1 cellular context compared by ENCODE assay signal in the genomic region with DNA sequence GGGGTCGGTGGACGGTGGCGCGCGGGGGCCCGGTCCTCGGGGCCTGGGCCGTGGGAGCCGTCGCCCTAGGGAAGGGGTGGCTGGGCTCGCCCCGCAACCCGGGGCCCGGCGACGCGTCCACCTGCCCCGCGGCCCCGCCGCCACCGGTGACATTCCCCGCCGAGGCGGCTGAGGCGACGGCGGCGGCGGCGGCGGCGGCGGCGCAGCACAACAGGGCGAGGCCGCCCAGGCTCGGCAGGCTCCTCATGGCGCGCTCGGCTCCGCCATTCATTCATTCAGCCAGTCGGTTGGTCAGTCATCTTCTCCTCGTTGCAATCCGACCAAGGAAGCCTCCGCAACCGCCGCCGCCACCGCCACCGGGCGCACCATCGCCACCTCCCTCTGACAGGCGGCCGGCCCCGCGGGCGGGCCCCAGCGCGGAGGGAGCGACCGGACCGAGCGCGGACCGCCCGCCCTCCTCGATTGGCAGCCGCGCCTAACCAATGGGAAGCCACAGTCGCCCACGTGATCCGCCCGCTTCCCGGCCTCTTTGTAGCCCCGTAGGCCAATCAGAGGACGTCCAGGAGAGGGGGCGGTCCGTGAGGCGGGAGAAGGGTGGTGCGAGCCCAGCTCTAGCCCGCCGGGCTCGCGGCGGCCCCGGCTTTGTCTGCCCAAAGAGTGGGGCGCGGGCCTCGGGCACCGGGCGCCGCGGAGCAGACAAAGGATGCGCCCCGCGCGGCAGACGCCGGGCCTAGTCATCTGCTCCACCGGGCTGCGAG.
TF ChIP-seq lines count a peak whose summit lies in the region.

A gene (minus strand): TSS at position 383 of the 758 bp plus-strand sequence. CDS start 112 bp downstream, at position 271.

TF ChIP-seq in K562, 482 proteins besides CTCF, POLR2A, EP300 and RAD21 (continued from another document and continues in another):
- TF ChIP-seq MAZ (CRISPR knock-in tag; conservative IDR thresholded peaks at IDR 0.05 in 1 of 2, IDR thresholded peaks at IDR 0.05 in 1 of 2), result peak; percentile 48 to 73; a peak in 3 of 4 replicates
- TF ChIP-seq C11orf30 (IDR thresholded peaks at IDR 0.05; ENCODE audit: low read depth), result no peak
- TF ChIP-seq RCOR1 (IDR thresholded peaks at IDR 0.05; ENCODE audit: borderline replicate concordance in 1 of 2, low read depth in 2 of 2, low read length in 2 of 2), result peak in 1 of 2 experiments; percentile 19; a peak in 1 of 4 replicates
- TF ChIP-seq KLF6 (CRISPR knock-in tag; IDR thresholded peaks at IDR 0.05; ENCODE audit: borderline replicate concordance), result no peak
- TF ChIP-seq, protein P1, sequence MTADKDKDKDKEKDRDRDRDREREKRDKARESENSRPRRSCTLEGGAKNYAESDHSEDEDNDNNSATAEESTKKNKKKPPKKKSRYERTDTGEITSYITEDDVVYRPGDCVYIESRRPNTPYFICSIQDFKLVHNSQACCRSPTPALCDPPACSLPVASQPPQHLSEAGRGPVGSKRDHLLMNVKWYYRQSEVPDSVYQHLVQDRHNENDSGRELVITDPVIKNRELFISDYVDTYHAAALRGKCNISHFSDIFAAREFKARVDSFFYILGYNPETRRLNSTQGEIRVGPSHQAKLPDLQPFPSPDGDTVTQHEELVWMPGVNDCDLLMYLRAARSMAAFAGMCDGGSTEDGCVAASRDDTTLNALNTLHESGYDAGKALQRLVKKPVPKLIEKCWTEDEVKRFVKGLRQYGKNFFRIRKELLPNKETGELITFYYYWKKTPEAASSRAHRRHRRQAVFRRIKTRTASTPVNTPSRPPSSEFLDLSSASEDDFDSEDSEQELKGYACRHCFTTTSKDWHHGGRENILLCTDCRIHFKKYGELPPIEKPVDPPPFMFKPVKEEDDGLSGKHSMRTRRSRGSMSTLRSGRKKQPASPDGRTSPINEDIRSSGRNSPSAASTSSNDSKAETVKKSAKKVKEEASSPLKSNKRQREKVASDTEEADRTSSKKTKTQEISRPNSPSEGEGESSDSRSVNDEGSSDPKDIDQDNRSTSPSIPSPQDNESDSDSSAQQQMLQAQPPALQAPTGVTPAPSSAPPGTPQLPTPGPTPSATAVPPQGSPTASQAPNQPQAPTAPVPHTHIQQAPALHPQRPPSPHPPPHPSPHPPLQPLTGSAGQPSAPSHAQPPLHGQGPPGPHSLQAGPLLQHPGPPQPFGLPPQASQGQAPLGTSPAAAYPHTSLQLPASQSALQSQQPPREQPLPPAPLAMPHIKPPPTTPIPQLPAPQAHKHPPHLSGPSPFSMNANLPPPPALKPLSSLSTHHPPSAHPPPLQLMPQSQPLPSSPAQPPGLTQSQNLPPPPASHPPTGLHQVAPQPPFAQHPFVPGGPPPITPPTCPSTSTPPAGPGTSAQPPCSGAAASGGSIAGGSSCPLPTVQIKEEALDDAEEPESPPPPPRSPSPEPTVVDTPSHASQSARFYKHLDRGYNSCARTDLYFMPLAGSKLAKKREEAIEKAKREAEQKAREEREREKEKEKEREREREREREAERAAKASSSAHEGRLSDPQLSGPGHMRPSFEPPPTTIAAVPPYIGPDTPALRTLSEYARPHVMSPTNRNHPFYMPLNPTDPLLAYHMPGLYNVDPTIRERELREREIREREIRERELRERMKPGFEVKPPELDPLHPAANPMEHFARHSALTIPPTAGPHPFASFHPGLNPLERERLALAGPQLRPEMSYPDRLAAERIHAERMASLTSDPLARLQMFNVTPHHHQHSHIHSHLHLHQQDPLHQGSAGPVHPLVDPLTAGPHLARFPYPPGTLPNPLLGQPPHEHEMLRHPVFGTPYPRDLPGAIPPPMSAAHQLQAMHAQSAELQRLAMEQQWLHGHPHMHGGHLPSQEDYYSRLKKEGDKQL (CRISPR knock-in tag; IDR thresholded peaks at IDR 0.05; ENCODE audit: borderline replicate concordance), result no peak
- no peak for TF ChIP-seq TRIM24 (IDR thresholded peaks at IDR 0.05)
- no peak for TF ChIP-seq HNRNPUL1 (IDR thresholded peaks at IDR 0.05; ENCODE audit: low read length)
- TF ChIP-seq DIDO1 (tag; IDR thresholded peaks at IDR 0.05; ENCODE audit: low read depth), result no peak
- TF ChIP-seq ZNF586 (CRISPR knock-in tag; conservative IDR thresholded peaks at IDR 0.05), result no peak
- peak; percentile 91 for TF ChIP-seq MBD2 (IDR thresholded peaks at IDR 0.05; ENCODE audit: borderline replicate concordance, low read depth)
- peak; percentile 29; the same call in 1 of the 2 replicates for TF ChIP-seq SIN3B (IDR thresholded peaks at IDR 0.05; ENCODE audit: low read depth)
- no peak for TF ChIP-seq ZNF77 (CRISPR knock-in tag; IDR thresholded peaks at IDR 0.05)
- TF ChIP-seq, protein P2, sequence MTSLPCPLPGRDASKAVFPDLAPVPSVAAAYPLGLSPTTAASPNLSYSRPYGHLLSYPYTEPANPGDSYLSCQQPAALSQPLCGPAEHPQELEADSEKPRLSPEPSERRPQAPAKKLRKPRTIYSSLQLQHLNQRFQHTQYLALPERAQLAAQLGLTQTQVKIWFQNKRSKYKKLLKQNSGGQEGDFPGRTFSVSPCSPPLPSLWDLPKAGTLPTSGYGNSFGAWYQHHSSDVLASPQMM (CRISPR knock-in tag; IDR thresholded peaks at IDR 0.05), result no peak
- TF ChIP-seq, protein P3, sequence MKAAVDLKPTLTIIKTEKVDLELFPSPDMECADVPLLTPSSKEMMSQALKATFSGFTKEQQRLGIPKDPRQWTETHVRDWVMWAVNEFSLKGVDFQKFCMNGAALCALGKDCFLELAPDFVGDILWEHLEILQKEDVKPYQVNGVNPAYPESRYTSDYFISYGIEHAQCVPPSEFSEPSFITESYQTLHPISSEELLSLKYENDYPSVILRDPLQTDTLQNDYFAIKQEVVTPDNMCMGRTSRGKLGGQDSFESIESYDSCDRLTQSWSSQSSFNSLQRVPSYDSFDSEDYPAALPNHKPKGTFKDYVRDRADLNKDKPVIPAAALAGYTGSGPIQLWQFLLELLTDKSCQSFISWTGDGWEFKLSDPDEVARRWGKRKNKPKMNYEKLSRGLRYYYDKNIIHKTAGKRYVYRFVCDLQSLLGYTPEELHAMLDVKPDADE (conservative IDR thresholded peaks at IDR 0.05; ENCODE audit: control insufficient read depth, low read depth, low read length), result no peak; the same call in none of the 2 replicates
- TF ChIP-seq, protein P4, sequence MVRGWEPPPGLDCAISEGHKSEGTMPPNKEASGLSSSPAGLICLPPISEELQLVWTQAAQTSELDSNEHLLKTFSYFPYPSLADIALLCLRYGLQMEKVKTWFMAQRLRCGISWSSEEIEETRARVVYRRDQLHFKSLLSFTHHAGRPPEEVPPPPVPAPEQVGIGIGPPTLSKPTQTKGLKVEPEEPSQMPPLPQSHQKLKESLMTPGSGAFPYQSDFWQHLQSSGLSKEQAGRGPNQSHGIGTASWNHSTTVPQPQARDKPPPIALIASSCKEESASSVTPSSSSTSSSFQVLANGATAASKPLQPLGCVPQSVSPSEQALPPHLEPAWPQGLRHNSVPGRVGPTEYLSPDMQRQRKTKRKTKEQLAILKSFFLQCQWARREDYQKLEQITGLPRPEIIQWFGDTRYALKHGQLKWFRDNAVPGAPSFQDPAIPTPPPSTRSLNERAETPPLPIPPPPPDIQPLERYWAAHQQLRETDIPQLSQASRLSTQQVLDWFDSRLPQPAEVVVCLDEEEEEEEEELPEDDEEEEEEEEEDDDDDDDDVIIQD (CRISPR knock-in tag; IDR thresholded peaks at IDR 0.05), result 0 out of 2 replicates have a peak, but pooled peaks have one; percentile 9
- peak; percentile 100 for TF ChIP-seq NFATC3 (IDR thresholded peaks at IDR 0.05)
- TF ChIP-seq ARHGAP35 (IDR thresholded peaks at IDR 0.05; ENCODE audit: partially characterized antibody), result no peak
- TF ChIP-seq SIN3A (IDR thresholded peaks at IDR 0.05; ENCODE audit: borderline replicate concordance in 2 of 2, control insufficient read depth in 1 of 2, low read depth in 2 of 2, low read length in 2 of 2), result peak in 1 of 2 experiments; percentile 30; a peak in 1 of 4 replicates
- no peak for TF ChIP-seq DDX20 (tag; IDR thresholded peaks at IDR 0.05; ENCODE audit: low read depth)
- TF ChIP-seq SPI1 (IDR thresholded peaks at IDR 0.05; ENCODE audit: borderline replicate concordance, low read depth, low read length), result no peak
- peak; percentile 78 for TF ChIP-seq SMAD4 (CRISPR knock-in tag; conservative IDR thresholded peaks at IDR 0.05)
- TF ChIP-seq JUND (IDR thresholded peaks at IDR 0.05; ENCODE audit: borderline replicate concordance, low read depth, low read length), result 0 out of 2 replicates have a peak, but pooled peaks have one; percentile 5
- TF ChIP-seq JUND (tag; IDR thresholded peaks at IDR 0.05; ENCODE audit: borderline replicate concordance, low read depth, low read length), result no peak
- peak; percentile 73 for TF ChIP-seq HMGN3 (IDR thresholded peaks at IDR 0.05; ENCODE audit: borderline replicate concordance, extremely low read depth, insufficient read length, low read depth, low read length)
- no peak for TF ChIP-seq ZNF696 (CRISPR knock-in tag; conservative IDR thresholded peaks at IDR 0.05)
- TF ChIP-seq CBFA2T2 (conservative IDR thresholded peaks at IDR 0.05), result peak; percentile 63
- TF ChIP-seq POLR2AphosphoS5 (IDR thresholded peaks at IDR 0.05; ENCODE audit: control insufficient read depth, insufficient read depth, low read depth, low read length), result peak; percentile 38
- TF ChIP-seq, protein P5, sequence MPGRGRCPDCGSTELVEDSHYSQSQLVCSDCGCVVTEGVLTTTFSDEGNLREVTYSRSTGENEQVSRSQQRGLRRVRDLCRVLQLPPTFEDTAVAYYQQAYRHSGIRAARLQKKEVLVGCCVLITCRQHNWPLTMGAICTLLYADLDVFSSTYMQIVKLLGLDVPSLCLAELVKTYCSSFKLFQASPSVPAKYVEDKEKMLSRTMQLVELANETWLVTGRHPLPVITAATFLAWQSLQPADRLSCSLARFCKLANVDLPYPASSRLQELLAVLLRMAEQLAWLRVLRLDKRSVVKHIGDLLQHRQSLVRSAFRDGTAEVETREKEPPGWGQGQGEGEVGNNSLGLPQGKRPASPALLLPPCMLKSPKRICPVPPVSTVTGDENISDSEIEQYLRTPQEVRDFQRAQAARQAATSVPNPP (IDR thresholded peaks at IDR 0.05; ENCODE audit: borderline replicate concordance, insufficient read depth, insufficient read length), result no peak
- 0 out of 2 replicates have a peak, but pooled peaks have one; percentile 81 for TF ChIP-seq ZBTB1 (CRISPR knock-in tag; IDR thresholded peaks at IDR 0.05; ENCODE audit: borderline replicate concordance, low read depth)
- TF ChIP-seq, protein P6, sequence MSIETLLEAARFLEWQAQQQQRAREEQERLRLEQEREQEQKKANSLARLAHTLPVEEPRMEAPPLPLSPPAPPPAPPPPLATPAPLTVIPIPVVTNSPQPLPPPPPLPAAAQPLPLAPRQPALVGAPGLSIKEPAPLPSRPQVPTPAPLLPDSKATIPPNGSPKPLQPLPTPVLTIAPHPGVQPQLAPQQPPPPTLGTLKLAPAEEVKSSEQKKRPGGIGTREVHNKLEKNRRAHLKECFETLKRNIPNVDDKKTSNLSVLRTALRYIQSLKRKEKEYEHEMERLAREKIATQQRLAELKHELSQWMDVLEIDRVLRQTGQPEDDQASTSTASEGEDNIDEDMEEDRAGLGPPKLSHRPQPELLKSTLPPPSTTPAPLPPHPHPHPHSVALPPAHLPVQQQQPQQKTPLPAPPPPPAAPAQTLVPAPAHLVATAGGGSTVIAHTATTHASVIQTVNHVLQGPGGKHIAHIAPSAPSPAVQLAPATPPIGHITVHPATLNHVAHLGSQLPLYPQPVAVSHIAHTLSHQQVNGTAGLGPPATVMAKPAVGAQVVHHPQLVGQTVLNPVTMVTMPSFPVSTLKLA (conservative IDR thresholded peaks at IDR 0.05), result peak; percentile 26 to 71; a peak in 2 of 4 replicates
- TF ChIP-seq ZNF75A (CRISPR knock-in tag; IDR thresholded peaks at IDR 0.05), result no peak
- TF ChIP-seq NRF1 (conservative IDR thresholded peaks at IDR 0.05 in 1 of 2, IDR thresholded peaks at IDR 0.05 in 1 of 2), result peak; percentile 51 to 57; a peak in 2 of 4 replicates
- peak; percentile 12; the same call in 1 of the 2 replicates for TF ChIP-seq CREB1 (IDR thresholded peaks at IDR 0.05)
- peak; percentile 44; the same call in 1 of the 2 replicates for TF ChIP-seq CREB1 (CRISPR knock-in tag; IDR thresholded peaks at IDR 0.05)
- TF ChIP-seq, protein P7, sequence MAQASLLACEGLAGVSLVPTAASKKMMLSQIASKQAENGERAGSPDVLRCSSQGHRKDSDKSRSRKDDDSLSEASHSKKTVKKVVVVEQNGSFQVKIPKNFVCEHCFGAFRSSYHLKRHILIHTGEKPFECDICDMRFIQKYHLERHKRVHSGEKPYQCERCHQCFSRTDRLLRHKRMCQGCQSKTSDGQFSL (CRISPR knock-in tag; IDR thresholded peaks at IDR 0.05), result no peak
- TF ChIP-seq, protein P7 (tag; IDR thresholded peaks at IDR 0.05), result no peak
- TF ChIP-seq, protein P8, sequence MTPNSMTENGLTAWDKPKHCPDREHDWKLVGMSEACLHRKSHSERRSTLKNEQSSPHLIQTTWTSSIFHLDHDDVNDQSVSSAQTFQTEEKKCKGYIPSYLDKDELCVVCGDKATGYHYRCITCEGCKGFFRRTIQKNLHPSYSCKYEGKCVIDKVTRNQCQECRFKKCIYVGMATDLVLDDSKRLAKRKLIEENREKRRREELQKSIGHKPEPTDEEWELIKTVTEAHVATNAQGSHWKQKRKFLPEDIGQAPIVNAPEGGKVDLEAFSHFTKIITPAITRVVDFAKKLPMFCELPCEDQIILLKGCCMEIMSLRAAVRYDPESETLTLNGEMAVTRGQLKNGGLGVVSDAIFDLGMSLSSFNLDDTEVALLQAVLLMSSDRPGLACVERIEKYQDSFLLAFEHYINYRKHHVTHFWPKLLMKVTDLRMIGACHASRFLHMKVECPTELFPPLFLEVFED (CRISPR knock-in tag; conservative IDR thresholded peaks at IDR 0.05), result no peak
- TF ChIP-seq, protein P9, sequence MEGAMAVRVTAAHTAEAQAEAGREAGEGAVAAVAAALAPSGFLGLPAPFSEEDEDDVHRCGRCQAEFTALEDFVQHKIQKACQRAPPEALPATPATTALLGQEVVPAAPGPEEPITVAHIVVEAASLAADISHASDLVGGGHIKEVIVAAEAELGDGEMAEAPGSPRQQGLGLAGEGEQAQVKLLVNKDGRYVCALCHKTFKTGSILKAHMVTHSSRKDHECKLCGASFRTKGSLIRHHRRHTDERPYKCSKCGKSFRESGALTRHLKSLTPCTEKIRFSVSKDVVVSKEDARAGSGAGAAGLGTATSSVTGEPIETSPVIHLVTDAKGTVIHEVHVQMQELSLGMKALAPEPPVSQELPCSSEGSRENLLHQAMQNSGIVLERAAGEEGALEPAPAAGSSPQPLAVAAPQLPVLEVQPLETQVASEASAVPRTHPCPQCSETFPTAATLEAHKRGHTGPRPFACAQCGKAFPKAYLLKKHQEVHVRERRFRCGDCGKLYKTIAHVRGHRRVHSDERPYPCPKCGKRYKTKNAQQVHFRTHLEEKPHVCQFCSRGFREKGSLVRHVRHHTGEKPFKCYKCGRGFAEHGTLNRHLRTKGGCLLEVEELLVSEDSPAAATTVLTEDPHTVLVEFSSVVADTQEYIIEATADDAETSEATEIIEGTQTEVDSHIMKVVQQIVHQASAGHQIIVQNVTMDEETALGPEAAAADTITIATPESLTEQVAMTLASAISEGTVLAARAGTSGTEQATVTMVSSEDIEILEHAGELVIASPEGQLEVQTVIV (CRISPR knock-in tag; IDR thresholded peaks at IDR 0.05; ENCODE audit: borderline replicate concordance), result no peak
- TF ChIP-seq HNRNPL (IDR thresholded peaks at IDR 0.05; ENCODE audit: low read depth, low read length), result peak; percentile 90
- 0 out of 2 replicates have a peak, but pooled peaks have one; percentile 21 for TF ChIP-seq GABPB1 (CRISPR knock-in tag; IDR thresholded peaks at IDR 0.05)
- TF ChIP-seq BRF1 (IDR thresholded peaks at IDR 0.05; ENCODE audit: borderline replicate concordance, extremely low read depth, insufficient read length), result no peak
- peak; percentile 42; the same call in 1 of the 2 replicates for TF ChIP-seq MTA3 (IDR thresholded peaks at IDR 0.05; ENCODE audit: borderline replicate concordance)
- TF ChIP-seq SMAD2 (IDR thresholded peaks at IDR 0.05; ENCODE audit: low read depth, low read length), result no peak
